ENCODE assay signal across 9 cellular contexts in genomic region chr14:100297320-100298300, GRCh38. TPM values are rescaled to one million over a fixed set of nuclear protein-coding genes. Genes with fewer than 3 reads are reported as not detected.
DNase-seq lines count a peak whose midpoint lies in the region; ATAC-seq and TF ChIP-seq lines count a peak whose summit lies in the region.
"Had no signal": no experiment of that assay in that cellular context is flagged by ENCODE, and none has a peak within 500 bp of the region (broad histone marks: within the 10 kb centered on the region; RNA-seq: fewer than 3 reads in every experiment).

No MANE protein-coding gene starts in this region.

- H3K4me1 Mint-ChIP-seq in activated naive CD8-positive, alpha-beta T cell treated with anti-CD3 and anti-CD28 coated beads, Interleukin-2, amount 10 ng/mL, durations not matched to agents 7 days and 5 days, result peaks cover 1% of the 10 kb centered on the region
- peaks cover 5% of the 10 kb centered on the region for H3K4me1 Mint-ChIP-seq in activated naive CD8-positive, alpha-beta T cell treated with anti-CD3 and anti-CD28 coated beads for 36 hours
- H3K4me1 Mint-ChIP-seq in activated T-cell treated with anti-CD3 and anti-CD28 coated beads, Interleukin-2, amount 50 U/mL, for 72 hours (ENCODE audit: low read depth), result no peaks in the 10 kb centered on the region

- no peak for ATAC-seq in activated naive CD8-positive, alpha-beta T cell treated with anti-CD3 and anti-CD28 coated beads, Interleukin-2, amount 10 ng/mL, durations not matched to agents 7 days and 5 days (ENCODE audit: low read depth)
- peak; percentile 68 for ATAC-seq in HG03108 (IDR thresholded peaks at IDR 0.05; ENCODE audit: unreplicated experiment)
- ATAC-seq in activated T-cell treated with anti-CD3 and anti-CD28 coated beads, Interleukin-2, amount 50 U/mL, for 72 hours (replicated peaks in 1 of 2), result no peak

- WGBS in adrenal gland, 4 donors, result 23 to 40% (median 34%) methylated on average over 13 to 30 of the region's 30 CpGs

- H3K4me1 ChIP-seq in adrenal gland (replicated peaks in 1 of 2) (peaks cover 28 to 47% of the 10 kb centered on the region in 2 donors), subcutaneous abdominal adipose tissue (ENCODE audit: control insufficient read depth in 5 of 5, insufficient read depth in 5 of 5, low read length in 5 of 5) (peaks cover 8 to 45% (median 34%) of the 10 kb centered on the region in 5 donors)

- no peak for TF ChIP-seq CTCF in adrenal gland (IDR thresholded peaks at IDR 0.05)

- POLR2A ChIA-PET in activated naive CD8-positive, alpha-beta T cell treated with anti-CD3 and anti-CD28 coated beads, Interleukin-2, amount 10 ng/mL, durations not matched to agents 7 days and 5 days (lab: Charles Lee), result no interaction called here

- peak in 1 of 2 donors; percentile 47 for TF ChIP-seq POLR2A in adrenal gland (IDR thresholded peaks at IDR 0.05)

- H3K4me3 ChIP-seq in adrenal gland (no peak overlapping the region), subcutaneous abdominal adipose tissue (ENCODE audit: low read depth in 1 of 5, low read length in 5 of 5) (peak overlapping the region in 2 of 5 donors; percentile 2 to 22)

- intact Hi-C loops in adrenal gland (cut with DNase I), result no loop called here

- H3K27ac ChIP-seq in adrenal gland (peak overlapping the region; percentile 28 to 86 (median 82)), subcutaneous abdominal adipose tissue (ENCODE audit: low read depth, low read length) (peak overlapping the region; percentile 57)
- H3K27ac ChIP-seq: C4-2B had no signal

- H3K9me3 Mint-ChIP-seq in activated naive CD8-positive, alpha-beta T cell treated with anti-CD3 and anti-CD28 coated beads, Interleukin-2, amount 10 ng/mL, durations not matched to agents 7 days and 5 days, result no peaks in the 10 kb centered on the region
- no peaks in the 10 kb centered on the region for H3K9me3 Mint-ChIP-seq in activated naive CD8-positive, alpha-beta T cell treated with anti-CD3 and anti-CD28 coated beads for 36 hours
- H3K9me3 Mint-ChIP-seq in activated T-cell treated with anti-CD3 and anti-CD28 coated beads, Interleukin-2, amount 50 U/mL, for 72 hours, result no peaks in the 10 kb centered on the region

- H3K27me3 Mint-ChIP-seq in activated naive CD8-positive, alpha-beta T cell treated with anti-CD3 and anti-CD28 coated beads, Interleukin-2, amount 10 ng/mL, durations not matched to agents 7 days and 5 days, result no peaks in the 10 kb centered on the region
- no peaks in the 10 kb centered on the region for H3K27me3 Mint-ChIP-seq in activated naive CD8-positive, alpha-beta T cell treated with anti-CD3 and anti-CD28 coated beads for 36 hours
- no peaks in the 10 kb centered on the region for H3K27me3 Mint-ChIP-seq in activated T-cell treated with anti-CD3 and anti-CD28 coated beads, Interleukin-2, amount 50 U/mL, for 72 hours (ENCODE audit: low read depth)

- DNase-seq in activated naive CD8-positive, alpha-beta T cell treated with anti-CD3 and anti-CD28 coated beads, Interleukin-2, amount 10 ng/mL, durations not matched to agents 7 days and 5 days, result peak; percentile 22
- no peak for DNase-seq in activated naive CD8-positive, alpha-beta T cell treated with anti-CD3 and anti-CD28 coated beads for 36 hours
- peak in 6 of 7 donors; percentile 77 to 87 (median 84) for DNase-seq in adrenal gland
- DNase-seq in hypothalamus (lab: John Stamatoyannopoulos, UW), result peak in 41 of 51 donors; percentile 19 to 87 (median 63)
- DNase-seq in activated T-cell treated with anti-CD3 and anti-CD28 coated beads, Interleukin-2, amount 50 U/mL, for 72 hours, result no peak
- no peak for DNase-seq in NCI-H2107 treated with DMSO at 0.1 percent for 48 hours (lab: John Stamatoyannopoulos, UW; ENCODE audit: unreplicated experiment)

- H3K27ac Mint-ChIP-seq in activated naive CD8-positive, alpha-beta T cell treated with anti-CD3 and anti-CD28 coated beads, Interleukin-2, amount 10 ng/mL, durations not matched to agents 7 days and 5 days, result no peak overlapping the region
- no peak overlapping the region for H3K27ac Mint-ChIP-seq in activated naive CD8-positive, alpha-beta T cell treated with anti-CD3 and anti-CD28 coated beads for 36 hours
- no peak overlapping the region for H3K27ac Mint-ChIP-seq in activated T-cell treated with anti-CD3 and anti-CD28 coated beads, Interleukin-2, amount 50 U/mL, for 72 hours

- no peaks in the 10 kb centered on the region for H3K27me3 ChIP-seq in adrenal gland
- H3K27me3 ChIP-seq in subcutaneous abdominal adipose tissue (ENCODE audit: control insufficient read depth in 5 of 5, insufficient read depth in 4 of 5, low read length in 5 of 5), result no peaks in the 10 kb centered on the region

- H3K4me3 Mint-ChIP-seq in activated naive CD8-positive, alpha-beta T cell treated with anti-CD3 and anti-CD28 coated beads, Interleukin-2, amount 10 ng/mL, durations not matched to agents 7 days and 5 days, result no peak overlapping the region
- no peak overlapping the region for H3K4me3 Mint-ChIP-seq in activated naive CD8-positive, alpha-beta T cell treated with anti-CD3 and anti-CD28 coated beads for 36 hours
- no peak overlapping the region for H3K4me3 Mint-ChIP-seq in activated T-cell treated with anti-CD3 and anti-CD28 coated beads, Interleukin-2, amount 50 U/mL, for 72 hours

- no peaks in the 10 kb centered on the region for H3K9me3 ChIP-seq in adrenal gland (replicated peaks in 1 of 3)
- H3K9me3 ChIP-seq in subcutaneous abdominal adipose tissue (ENCODE audit: control insufficient read depth in 5 of 5, low read length in 5 of 5), result no peaks in the 10 kb centered on the region

- no peaks in the 10 kb centered on the region for H3K36me3 Mint-ChIP-seq in activated naive CD8-positive, alpha-beta T cell treated with anti-CD3 and anti-CD28 coated beads, Interleukin-2, amount 10 ng/mL, durations not matched to agents 7 days and 5 days
- H3K36me3 Mint-ChIP-seq in activated naive CD8-positive, alpha-beta T cell treated with anti-CD3 and anti-CD28 coated beads for 36 hours, result no peaks in the 10 kb centered on the region
- no peaks in the 10 kb centered on the region for H3K36me3 Mint-ChIP-seq in activated T-cell treated with anti-CD3 and anti-CD28 coated beads, Interleukin-2, amount 50 U/mL, for 72 hours (ENCODE audit: insufficient read depth in 2 of 2)

- H3K9ac ChIP-seq in subcutaneous abdominal adipose tissue (ENCODE audit: low read length in 5 of 5), result peak overlapping the region in 3 of 5 donors; percentile 23 to 43 (median 26)

- H3K36me3 ChIP-seq in adrenal gland (replicated peaks in 1 of 2) (peaks cover 0 to 4% of the 10 kb centered on the region in 2 donors), subcutaneous abdominal adipose tissue (ENCODE audit: control insufficient read depth in 5 of 5, insufficient read depth in 5 of 5, low read length in 5 of 5) (peaks cover 0 to 5% (median 3%) of the 10 kb centered on the region in 5 donors)

RNA-seq across cellular contexts. Expression of gene SLC25A29, which starts 8.6 kb away (rescaled TPM):
- 10 to 100 TPM; 17.3 to 18.1 TPM for total RNA-seq in activated naive CD8-positive, alpha-beta T cell treated with anti-CD3 and anti-CD28 coated beads, Interleukin-2, amount 10 ng/mL, durations not matched to agents 7 days and 5 days
- 1 to 10 TPM; 5.5 to 6.5 TPM for total RNA-seq in activated naive CD8-positive, alpha-beta T cell treated with anti-CD3 and anti-CD28 coated beads for 36 hours
- total RNA-seq in adrenal gland, result 100 to 1,000 TPM in 2 of 8 donors, 10 to 100 TPM in 6; 34.4 to 118 (median 88.4) TPM
- polyA plus RNA-seq in adrenal gland, result 100 to 1,000 TPM in 2 of 3 donors, 1 to 10 TPM in 1; 9.0 to 277 (median 150) TPM
- total RNA-seq in activated T-cell treated with anti-CD3 and anti-CD28 coated beads, Interleukin-2, amount 50 U/mL, for 72 hours, result 10 to 100 TPM; 22.7 to 47.2 TPM

RNA-seq across cellular contexts. Expression of gene SLC25A47, which starts 25.5 kb away (rescaled TPM):
- not detected for total RNA-seq in activated naive CD8-positive, alpha-beta T cell treated with anti-CD3 and anti-CD28 coated beads, Interleukin-2, amount 10 ng/mL, durations not matched to agents 7 days and 5 days
- not detected for total RNA-seq in activated naive CD8-positive, alpha-beta T cell treated with anti-CD3 and anti-CD28 coated beads for 36 hours
- under 1 TPM in 1 of 8 donors, not detected in 7; 0.14 TPM for total RNA-seq in adrenal gland
- under 1 TPM in 1 of 3 donors, not detected in 2; 0.07 TPM for polyA plus RNA-seq in adrenal gland
- not detected for total RNA-seq in activated T-cell treated with anti-CD3 and anti-CD28 coated beads, Interleukin-2, amount 50 U/mL, for 72 hours

RNA-seq across cellular contexts. Expression of gene YY1, which starts 58.7 kb away (rescaled TPM):
- 10 to 100 TPM; 86.4 to 89.6 TPM for total RNA-seq in activated naive CD8-positive, alpha-beta T cell treated with anti-CD3 and anti-CD28 coated beads, Interleukin-2, amount 10 ng/mL, durations not matched to agents 7 days and 5 days
- total RNA-seq in activated naive CD8-positive, alpha-beta T cell treated with anti-CD3 and anti-CD28 coated beads for 36 hours, result 100 to 1,000 TPM; 109 to 119 TPM
- total RNA-seq in adrenal gland, result 10 to 100 TPM; 44.3 to 79.7 (median 57.4) TPM
- 10 to 100 TPM; 20.1 to 57.3 (median 32.7) TPM for polyA plus RNA-seq in adrenal gland
- total RNA-seq in activated T-cell treated with anti-CD3 and anti-CD28 coated beads, Interleukin-2, amount 50 U/mL, for 72 hours, result 10 to 100 TPM; 93.0 to 99.8 TPM

Comparison
In these comparisons a context has a peak if more than half of its experiments do, and no peak if none do; other contexts are left out.
1. DNase-seq: peak in activated naive CD8-positive, alpha-beta T cell treated with anti-CD3 and anti-CD28 coated beads, Interleukin-2, amount 10 ng/mL, durations not matched to agents 7 days and 5 days (single experiment), adrenal gland (6 of 7) and hypothalamus (41 of 51); none in activated naive CD8-positive, alpha-beta T cell treated with anti-CD3 and anti-CD28 coated beads for 36 hours (single experiment), activated T-cell treated with anti-CD3 and anti-CD28 coated beads, Interleukin-2, amount 50 U/mL, for 72 hours (0 of 2) and NCI-H2107 treated with DMSO at 0.1 percent for 48 hours (single experiment).